9 cellular contexts compared by ENCODE assay signal in genomic region chr16:22787456-22788189, GRCh38. TPM values are rescaled to one million over a fixed set of nuclear protein-coding genes. Genes with fewer than 3 reads are reported as not detected.
A peak's percentile ranks its signal among the peaks of the same experiment; 100 is the strongest.
DNase-seq lines count a peak whose midpoint lies in the region; ATAC-seq and TF ChIP-seq lines count a peak whose summit lies in the region.
"Had no signal": no experiment of that assay in that cellular context is flagged by ENCODE, and none has a peak within 500 bp of the region (broad histone marks: within the 10 kb centered on the region; RNA-seq: fewer than 3 reads in every experiment).

No MANE protein-coding gene starts in this region.

- CTCF ChIA-PET in mammary epithelial cell (lab: Charles Lee; ENCODE audit: low non-redundant PET) = interaction anchor here (0.6 kb wide), 1 partner anchor 56 kb away, joined by 3 read pairs; no protein-coding TSS in a partner anchor

- H3K36me3 ChIP-seq in mammary epithelial cell (ENCODE audit: insufficient read depth, low read length) = no peaks in the 10 kb centered on the region

- H4K20me1 ChIP-seq in mammary epithelial cell (ENCODE audit: insufficient read depth, low read length) = no peaks in the 10 kb centered on the region

- no peaks in the 10 kb centered on the region for H3K79me2 ChIP-seq in mammary epithelial cell (ENCODE audit: insufficient read depth, low read length)

- H2AFZ ChIP-seq in mammary epithelial cell (ENCODE audit: low read depth, low read length) = no peak overlapping the region
- H2AFZ ChIP-seq: GM23338 had no signal

- H3K4me3 ChIP-seq in mammary epithelial cell (replicated peaks in 1 of 3; ENCODE audit: insufficient read depth in 1 of 3, low read depth in 2 of 3, low read length in 3 of 3) = no peak overlapping the region
- H3K4me3 ChIP-seq: GM23338 had no signal

- TF ChIP-seq CTCF in mammary epithelial cell (conservative IDR thresholded peaks at IDR 0.05 in 1 of 2, IDR thresholded peaks at IDR 0.05 in 1 of 2; ENCODE audit: extremely low read depth in 1 of 2, insufficient read depth in 1 of 2, low read depth in 1 of 2, low read length in 2 of 2) = no peak

- H3K9ac ChIP-seq in mammary epithelial cell (ENCODE audit: insufficient read depth, low read length) = no peak overlapping the region

- ATAC-seq in GM18868 (IDR thresholded peaks at IDR 0.05; ENCODE audit: unreplicated experiment) (no peak), HG02885 (IDR thresholded peaks at IDR 0.05; ENCODE audit: poor library complexity, unreplicated experiment) (no peak), esophagus mucosa (no peak)
- ATAC-seq: GM23338 had no signal

- peak overlapping the region; percentile 44 for H3K27ac ChIP-seq in mammary epithelial cell (ENCODE audit: insufficient read depth, low read depth, low read length)

- in situ Hi-C loops in mammary epithelial cell (cut with MboI; ENCODE audit: low sequenced_read_pairs in 2 of 2) = no loop called here

- 36% methylated on average over 10 of the region's 10 CpGs for WGBS in mammary epithelial cell (ENCODE audit: low coverage, missing lambda C conversion rate)

- peak overlapping the region; percentile 48 for H3K4me2 ChIP-seq in mammary epithelial cell (ENCODE audit: insufficient read depth, low read depth, low read length)
- H3K4me2 ChIP-seq: GM23338 had no signal

- intact Hi-C loops in mammary epithelial cell (cut with micrococcal nuclease) = no loop called here

- H3K4me1 ChIP-seq in mammary epithelial cell (ENCODE audit: insufficient read depth, low read length) = peaks cover 45% of the 10 kb centered on the region

- DNase-seq in ELR (ENCODE audit: low read depth) (peak; percentile 58), NCI-H2029 treated with DMSO at 0.1 percent for 48 hours (lab: John Stamatoyannopoulos, UW) (peak; percentile 42), mammary epithelial cell (peak; percentile 86), renal cortical epithelial cell (ENCODE audit: low read depth) (peak; percentile 58)
- DNase-seq: NCI-H526 had no signal

- H3K9me3 ChIP-seq in mammary epithelial cell (replicated peaks; ENCODE audit: insufficient read depth, low read length) = no peaks in the 10 kb centered on the region

- H3K27me3 ChIP-seq in mammary epithelial cell (ENCODE audit: insufficient read depth, low read length) = no peaks in the 10 kb centered on the region

- BruUV-seq in mammary epithelial cell (replicated peaks; lab: Mats Ljungman, UMichigan) = no TSS peak

- dilution Hi-C loops in mammary epithelial cell (cut with HindIII; ENCODE audit: low sequenced_read_pairs) = no loop called here

RNA-seq across cellular contexts. Expression of gene HS3ST2, which starts 26.3 kb away (rescaled TPM):
- total RNA-seq in mammary epithelial cell (10 to 100 TPM; 10.8 to 46.1 TPM), renal cortical epithelial cell (1.2 TPM in 1 of 2 replicates, not detected in the other), esophagus mucosa (0.12 TPM)
- polyA plus RNA-seq in mammary epithelial cell = 21.5 TPM
- 47.4 TPM for polyA minus RNA-seq in mammary epithelial cell
